10 cellular contexts compared by ENCODE assay signal in the genomic region with DNA sequence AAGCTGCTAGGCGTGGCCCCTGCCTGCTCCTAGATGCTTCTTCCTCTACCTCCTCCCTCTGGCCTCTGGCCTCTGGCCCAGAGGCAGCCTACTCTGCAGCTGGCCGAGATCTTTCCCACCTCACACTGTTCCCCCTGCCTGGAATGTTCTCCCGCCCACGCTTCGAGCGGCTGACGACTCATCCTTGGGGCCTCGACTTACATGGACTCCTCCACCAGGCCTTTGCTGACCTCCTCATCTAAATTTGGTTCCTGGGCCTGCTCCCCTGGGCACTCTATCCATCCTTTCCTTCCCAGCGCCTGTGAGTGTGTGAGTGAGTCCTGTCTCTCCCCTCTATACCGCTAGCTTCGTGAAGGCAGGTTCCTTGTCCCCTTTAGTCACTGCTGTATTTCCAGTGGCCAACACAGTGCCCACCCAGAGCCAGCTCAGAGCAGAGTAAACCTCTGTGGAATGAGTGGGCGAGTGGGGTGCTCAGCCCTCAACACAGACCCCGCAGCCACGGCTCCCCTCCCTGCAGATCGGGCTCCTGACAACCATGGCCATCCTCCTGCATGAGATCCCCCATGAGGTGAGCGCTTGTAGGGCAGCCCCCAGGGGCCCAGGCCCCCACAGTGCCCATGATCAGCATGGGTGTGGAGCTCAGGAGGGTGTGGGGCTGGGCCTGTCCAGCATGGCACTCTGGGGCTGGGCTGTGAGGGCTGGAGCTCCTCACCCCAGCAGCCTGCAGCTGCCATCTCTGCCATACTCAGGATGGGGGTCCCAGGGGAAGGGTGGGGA. TPM values are rescaled to one million over a fixed set of nuclear protein-coding genes. Genes with fewer than 3 reads are reported as not detected.
DNase-seq lines count a peak whose midpoint lies in the region; TF ChIP-seq lines count a peak whose summit lies in the region.
"Had no signal": no experiment of that assay in that cellular context is flagged by ENCODE, and none has a peak within 500 bp of the region (broad histone marks: within the 10 kb centered on the region; RNA-seq: fewer than 3 reads in every experiment).

No MANE protein-coding gene starts in this region.

- no peaks in the 10 kb centered on the region for H3K9me3 Mint-ChIP-seq in activated naive CD4-positive, alpha-beta T cell treated with anti-CD3 and anti-CD28 coated beads, Interleukin-2, amount 50 U/mL, for 24 hours
- H3K9me3 Mint-ChIP-seq in mesothelial cell of epicardium, result no peaks in the 10 kb centered on the region

- in situ Hi-C loops in transverse colon (cut with MboI; ENCODE audit: low pct_ligation_motif_present in 1 of 4, low pct_unique_long_range_greater_than_20kb in 1 of 4, low sequenced_read_pairs in 3 of 4), result no loop called here

- DNase-seq in activated naive CD4-positive, alpha-beta T cell treated with anti-CD3 and anti-CD28 coated beads, Interleukin-2, amount 50 U/mL, for 16 hours, result no peak
- DNase-seq in breast epithelium (ENCODE audit: low spot score in 2 of 2) (no peak), mesothelial cell of epicardium (ENCODE audit: low spot score in 2 of 2, unreplicated experiment in 2 of 2) (no peak), transverse colon (no peak), GM10266 (ENCODE audit: extremely low spot score) (no peak), cerebellum (ENCODE audit: low spot score) (no peak), NCI-H2171 treated with DMSO at 0.1 percent for 48 hours (lab: John Stamatoyannopoulos, UW) (no peak)
- DNase-seq: NCI-H187 treated with DMSO at 0.1 percent for 48 hours had no signal

- H3K27me3 ChIP-seq in breast epithelium (no peaks in the 10 kb centered on the region), transverse colon (no peaks in the 10 kb centered on the region)
- H3K27me3 ChIP-seq: left lung had no signal

- no peaks in the 10 kb centered on the region for H3K27me3 Mint-ChIP-seq in activated naive CD4-positive, alpha-beta T cell treated with anti-CD3 and anti-CD28 coated beads, Interleukin-2, amount 50 U/mL, for 24 hours
- no peaks in the 10 kb centered on the region for H3K27me3 Mint-ChIP-seq in mesothelial cell of epicardium (ENCODE audit: low read depth)

- TF ChIP-seq CTCF in breast epithelium (IDR thresholded peaks at IDR 0.05) (no peak), mesothelial cell of epicardium (IDR thresholded peaks at IDR 0.05; ENCODE audit: unreplicated experiment) (no peak), transverse colon (IDR thresholded peaks at IDR 0.05) (no peak), GM10266 (IDR thresholded peaks at IDR 0.05; ENCODE audit: control insufficient read depth, insufficient read depth, low read depth, missing control alignments) (no peak)

- H3K4me1 Mint-ChIP-seq in activated naive CD4-positive, alpha-beta T cell treated with anti-CD3 and anti-CD28 coated beads, Interleukin-2, amount 50 U/mL, for 24 hours, result peaks cover 4% of the 10 kb centered on the region
- peaks cover 20% of the 10 kb centered on the region for H3K4me1 Mint-ChIP-seq in mesothelial cell of epicardium

- H3K4me3 ChIP-seq in breast epithelium (peak overlapping the region in 1 of 3 donors; percentile 8), transverse colon (no peak overlapping the region)
- H3K4me3 ChIP-seq: left lung had no signal

- 88% methylated on average over 16 of the region's 16 CpGs; no CpG with 5 or more reads in 1 of the 2 donors for WGBS in transverse colon (ENCODE audit: low coverage in 1 of 2), 2 donors

- H3K36me3 ChIP-seq in breast epithelium, result peaks cover 3% of the 10 kb centered on the region
- H3K36me3 ChIP-seq in transverse colon, result peaks cover 0 to 11% (median 4%) of the 10 kb centered on the region in 4 donors

- H3K9me3 ChIP-seq in breast epithelium, result no peaks in the 10 kb centered on the region
- no peaks in the 10 kb centered on the region for H3K9me3 ChIP-seq in transverse colon
- H3K9me3 ChIP-seq: left lung had no signal

- peaks cover 14 to 25% of the 10 kb centered on the region in 2 donors for H3K4me1 ChIP-seq in breast epithelium
- peaks cover 17 to 38% (median 30%) of the 10 kb centered on the region in 4 donors for H3K4me1 ChIP-seq in transverse colon

- H3K36me3 Mint-ChIP-seq in activated naive CD4-positive, alpha-beta T cell treated with anti-CD3 and anti-CD28 coated beads, Interleukin-2, amount 50 U/mL, for 24 hours, result peaks cover 4% of the 10 kb centered on the region
- H3K36me3 Mint-ChIP-seq in mesothelial cell of epicardium, result peaks cover 6% of the 10 kb centered on the region

- H3K27ac ChIP-seq in breast epithelium (peak overlapping the region; percentile 29 to 90), transverse colon (peak overlapping the region in 3 of 4 donors; percentile 53 to 85 (median 85))

- TF ChIP-seq EP300 in transverse colon (IDR thresholded peaks at IDR 0.05; ENCODE audit: low read depth), result no peak

- H3K27ac Mint-ChIP-seq in activated naive CD4-positive, alpha-beta T cell treated with anti-CD3 and anti-CD28 coated beads, Interleukin-2, amount 50 U/mL, for 24 hours, result peak overlapping the region; percentile 79
- H3K27ac Mint-ChIP-seq in mesothelial cell of epicardium, result peak overlapping the region; percentile 70

- intact Hi-C loops in breast epithelium (cut with DNase I; ENCODE audit: low total_unique reads) (no loop called here), transverse colon (cut with DNase I; ENCODE audit: low total_unique reads) (no loop called here)

- no peak for TF ChIP-seq POLR2A in breast epithelium (IDR thresholded peaks at IDR 0.05)
- TF ChIP-seq POLR2A in transverse colon (IDR thresholded peaks at IDR 0.05), result no peak

- no peak overlapping the region for H3K4me3 Mint-ChIP-seq in activated naive CD4-positive, alpha-beta T cell treated with anti-CD3 and anti-CD28 coated beads, Interleukin-2, amount 50 U/mL, for 24 hours
- no peak overlapping the region for H3K4me3 Mint-ChIP-seq in mesothelial cell of epicardium

RNA-seq across cellular contexts. Expression of a gene that starts 5.7 kb away (rescaled TPM):
- total RNA-seq in breast epithelium, result 10 to 100 TPM; 42.9 to 58.1 (median 52.8) TPM
- 62.6 to 69.8 TPM (median 69.5 TPM) in 3 replicates for total RNA-seq in mesothelial cell of epicardium
- 10 to 100 TPM; 19.9 to 56.9 (median 43.1) TPM for total RNA-seq in transverse colon
- 10.7 TPM for total RNA-seq in cerebellum

RNA-seq across cellular contexts. Expression of a gene that starts 12.1 kb away (rescaled TPM):
- total RNA-seq in breast epithelium (100 to 1,000 TPM in 2 of 3 donors, 10 to 100 TPM in 1; 98.5 to 168 (median 144) TPM), mesothelial cell of epicardium (88.9 to 97.2 TPM (median 91.7 TPM) in 3 replicates), transverse colon (100 to 1,000 TPM in 2 of 4 donors, 10 to 100 TPM in 2; 56.5 to 252 (median 91.4) TPM), cerebellum (55.3 TPM)

RNA-seq across cellular contexts. Expression of a gene that starts 34.8 kb away (rescaled TPM):
- under 1 TPM in 1 of 3 donors, not detected in 2; 0.64 TPM for total RNA-seq in breast epithelium
- 0.27 to 0.31 TPM (median 0.31 TPM) in 3 replicates for total RNA-seq in mesothelial cell of epicardium
- not detected for total RNA-seq in transverse colon
- not detected for total RNA-seq in cerebellum

RNA-seq across cellular contexts. Expression of a gene that starts 35.7 kb away (rescaled TPM):
- total RNA-seq in breast epithelium (10 to 100 TPM; 12.5 to 34.9 (median 15.2) TPM), mesothelial cell of epicardium (0.36 to 0.51 TPM in 2 of 3 replicates, not detected in the other), transverse colon (10 to 100 TPM in 2 of 4 donors, 1 to 10 TPM in 2; 7.1 to 35.5 (median 17.2) TPM), cerebellum (1.2 TPM)
